In genomic region chr4:70818921-70819320, GRCh38 we compare ENCODE assay signal across 17 cellular contexts. TPM values are rescaled to one million over a fixed set of nuclear protein-coding genes. Genes with fewer than 3 reads are reported as not detected.
DNase-seq lines count a peak whose midpoint lies in the region; ATAC-seq, FAIRE-seq and TF ChIP-seq lines count a peak whose summit lies in the region.
"Had no signal": no experiment of that assay in that cellular context is flagged by ENCODE, and none has a peak within 500 bp of the region (broad histone marks: within the 10 kb centered on the region; RNA-seq: fewer than 3 reads in every experiment).

No MANE protein-coding gene starts in this region.

- peak overlapping the region; percentile 44 for H3K27ac Mint-ChIP-seq in activated CD8-positive, alpha-beta T cell treated with anti-CD3 and anti-CD28 coated beads for 36 hours
- H3K27ac Mint-ChIP-seq in activated CD8-positive, alpha-beta T cell treated with anti-CD3 and anti-CD28 coated beads, Interleukin-2, amount 10 ng/mL, durations not matched to agents 7 days and 5 days: no peak overlapping the region
- H3K27ac Mint-ChIP-seq in CD8-positive, alpha-beta memory T cell: peak overlapping the region in 5 of 8 donors; percentile 8 to 54 (median 18)
- H3K27ac Mint-ChIP-seq in nephron: peak overlapping the region; percentile 0 to 3 (median 1)

- TF ChIP-seq EP300 in K562 (IDR thresholded peaks at IDR 0.05; ENCODE audit: low read length): no peak

- FAIRE-seq in K562 (lab: Jason Lieb, UNC): peak; percentile 35
- FAIRE-seq: RCC 7860 had no signal

- 98% methylated on average over 3 of the region's 3 CpGs for WGBS in K562 (ENCODE audit: insufficient coverage, low coverage, missing lambda C conversion rate)

- TF ChIP-seq RAD21 in K562 (CRISPR knock-in tag; conservative IDR thresholded peaks at IDR 0.05 in 1 of 2, IDR thresholded peaks at IDR 0.05 in 1 of 2): no peak

- H3K4me3 Mint-ChIP-seq in activated CD8-positive, alpha-beta T cell treated with anti-CD3 and anti-CD28 coated beads for 36 hours: no peak overlapping the region
- H3K4me3 Mint-ChIP-seq in activated CD8-positive, alpha-beta T cell treated with anti-CD3 and anti-CD28 coated beads, Interleukin-2, amount 10 ng/mL, durations not matched to agents 7 days and 5 days: no peak overlapping the region
- no peak overlapping the region for H3K4me3 Mint-ChIP-seq in CD8-positive, alpha-beta memory T cell
- no peak overlapping the region for H3K4me3 Mint-ChIP-seq in nephron
- H3K4me3 Mint-ChIP-seq: CD4-positive, alpha-beta memory T cell had no signal

- no peaks in the 10 kb centered on the region for H3K79me2 ChIP-seq in K562 (ENCODE audit: control insufficient read depth, insufficient read depth, low read length)

- no peak overlapping the region for H3K9ac ChIP-seq in K562 (ENCODE audit: insufficient read depth in 1 of 2, low read depth in 2 of 2, low read length in 2 of 2)

- no peak for TF ChIP-seq CTCF in activated CD8-positive, alpha-beta T cell treated with anti-CD3 and anti-CD28 coated beads for 36 hours (IDR thresholded peaks at IDR 0.05)
- no peak for TF ChIP-seq CTCF in K562 (IDR thresholded peaks at IDR 0.05 in 2 of 3, conservative IDR thresholded peaks at IDR 0.05 in 1 of 3; ENCODE audit: insufficient read depth in 2 of 3, low read depth in 1 of 3, low read length in 3 of 3)
- no peak for TF ChIP-seq CTCF in nephron (IDR thresholded peaks at IDR 0.05; ENCODE audit: unreplicated experiment in 3 of 3)

- H3K9me3 Mint-ChIP-seq in activated CD8-positive, alpha-beta T cell treated with anti-CD3 and anti-CD28 coated beads for 36 hours: no peaks in the 10 kb centered on the region
- no peaks in the 10 kb centered on the region for H3K9me3 Mint-ChIP-seq in activated CD8-positive, alpha-beta T cell treated with anti-CD3 and anti-CD28 coated beads, Interleukin-2, amount 10 ng/mL, durations not matched to agents 7 days and 5 days (ENCODE audit: insufficient read depth)
- no peaks in the 10 kb centered on the region for H3K9me3 Mint-ChIP-seq in CD8-positive, alpha-beta memory T cell
- no peaks in the 10 kb centered on the region for H3K9me3 Mint-ChIP-seq in nephron
- H3K9me3 Mint-ChIP-seq: CD4-positive, alpha-beta memory T cell had no signal

- H3K27me3 ChIP-seq in CD8-positive, alpha-beta memory T cell (ENCODE audit: insufficient read depth, low read length, poor library complexity, severe bottlenecking): no peaks in the 10 kb centered on the region
- H3K27me3 ChIP-seq in K562 (ENCODE audit: control insufficient read depth in 2 of 2, insufficient read depth in 2 of 2, low read length in 2 of 2): no peaks in the 10 kb centered on the region

- TF ChIP-seq POLR2A in K562 (conservative IDR thresholded peaks at IDR 0.05): no peak

- DNase-seq in activated CD8-positive, alpha-beta T cell treated with anti-CD3 and anti-CD28 coated beads for 36 hours: no peak
- no peak for DNase-seq in activated CD8-positive, alpha-beta T cell treated with anti-CD3 and anti-CD28 coated beads, Interleukin-2, amount 10 ng/mL, durations not matched to agents 7 days and 5 days
- DNase-seq in CD8-positive, alpha-beta memory T cell: no peak
- DNase-seq in K562 (ENCODE audit: extremely low read depth in 1 of 4, low spot score in 3 of 4) (no peak), AG20443 (ENCODE audit: low spot score) (no peak)
- DNase-seq: 8988T; CD4-positive, alpha-beta memory T cell; DMS 273 treated with DMSO at 0.1 percent for 48 hours; NCI-H1436; NCI-H2029 treated with DMSO at 0.1 percent for 48 hours; NCI-H510A; SHP77 had no signal

- no peak overlapping the region for H3K27ac ChIP-seq in CD8-positive, alpha-beta memory T cell (ENCODE audit: low read depth, low read length)
- H3K27ac ChIP-seq in K562 (ENCODE audit: extremely low read depth, low read depth, low read length): no peak overlapping the region

- POLR2A ChIA-PET in activated CD8-positive, alpha-beta T cell treated with anti-CD3 and anti-CD28 coated beads for 36 hours (lab: Charles Lee): interaction anchor here (0.7 to 2.4 kb wide), 2 partner anchors 8 to 19 kb away, joined by 3 to 14 read pairs; no protein-coding TSS in a partner anchor
- POLR2A ChIA-PET in activated CD8-positive, alpha-beta T cell treated with anti-CD3 and anti-CD28 coated beads, Interleukin-2, amount 10 ng/mL, durations not matched to agents 7 days and 5 days (lab: Charles Lee): no interaction called here
- POLR2A ChIA-PET in CD8-positive, alpha-beta memory T cell (lab: Charles Lee): no interaction called here
- POLR2A ChIA-PET in K562 (lab: Yijun Ruan, JAX): interaction anchor here (2.7 kb wide), 1 partner anchor 10 kb away, joined by 7 read pairs; no protein-coding TSS in a partner anchor

- no peak overlapping the region for H2AFZ ChIP-seq in K562 (ENCODE audit: low read depth, low read length)

- H3K36me3 ChIP-seq in CD8-positive, alpha-beta memory T cell (ENCODE audit: insufficient read depth, low read length): peaks cover 15% of the 10 kb centered on the region
- peaks cover 49% of the 10 kb centered on the region for H3K36me3 ChIP-seq in K562 (ENCODE audit: control insufficient read depth, insufficient read depth, low read length)

- no peaks in the 10 kb centered on the region for H3K9me1 ChIP-seq in K562 (ENCODE audit: control insufficient read depth, insufficient read depth, low read length)

- peaks cover 42% of the 10 kb centered on the region for H3K36me3 Mint-ChIP-seq in activated CD8-positive, alpha-beta T cell treated with anti-CD3 and anti-CD28 coated beads for 36 hours (ENCODE audit: low read depth)
- H3K36me3 Mint-ChIP-seq in activated CD8-positive, alpha-beta T cell treated with anti-CD3 and anti-CD28 coated beads, Interleukin-2, amount 10 ng/mL, durations not matched to agents 7 days and 5 days (ENCODE audit: low read depth): peaks cover 48% of the 10 kb centered on the region
- H3K36me3 Mint-ChIP-seq in CD8-positive, alpha-beta memory T cell: peaks cover 0 to 55% (median 10%) of the 10 kb centered on the region in 3 donors
- H3K36me3 Mint-ChIP-seq in nephron (ENCODE audit: low read depth): peaks cover 56% of the 10 kb centered on the region

- intact Hi-C loops in activated CD8-positive, alpha-beta T cell treated with anti-CD3 and anti-CD28 coated beads for 36 hours (cut with micrococcal nuclease): no loop called here
- intact Hi-C loops in K562 (cut with micrococcal nuclease): loop anchor here (5.0 kb wide), 1 partner anchor 112 kb away; no protein-coding TSS in a partner anchor

- CTCF ChIA-PET in activated CD8-positive, alpha-beta T cell treated with anti-CD3 and anti-CD28 coated beads for 36 hours (lab: Charles Lee): interaction anchor here (0.8 to 1.3 kb wide), 3 partner anchors 8 to 217 kb away, joined by 3 to 4 read pairs (median 3); no protein-coding TSS in a partner anchor
- CTCF ChIA-PET in activated CD8-positive, alpha-beta T cell treated with anti-CD3 and anti-CD28 coated beads, Interleukin-2, amount 10 ng/mL, durations not matched to agents 7 days and 5 days (lab: Charles Lee): interaction anchor here (1.1 to 1.7 kb wide), 2 partner anchors 16 to 167 kb away, joined by 3 to 4 read pairs; no protein-coding TSS in a partner anchor
- CTCF ChIA-PET in CD8-positive, alpha-beta memory T cell (lab: Charles Lee): no interaction called here
- CTCF ChIA-PET in K562 (lab: Yijun Ruan, JAX; ENCODE audit: low intra/inter-chr PET ratio): interaction anchor here (0.6 kb wide), 1 partner anchor 166 kb away, joined by 4 read pairs; no protein-coding TSS in a partner anchor

- no peaks in the 10 kb centered on the region for H3K4me1 ChIP-seq in CD8-positive, alpha-beta memory T cell (ENCODE audit: insufficient read depth, low read length)
- no peaks in the 10 kb centered on the region for H3K4me1 ChIP-seq in K562 (replicated peaks in 1 of 2; ENCODE audit: control insufficient read depth in 2 of 2, insufficient read depth in 2 of 2, low read length in 2 of 2)

- no peak overlapping the region for H3K4me3 ChIP-seq in CD8-positive, alpha-beta memory T cell (ENCODE audit: low read length)
- no peak overlapping the region for H3K4me3 ChIP-seq in K562

- BruUV-seq in K562 (replicated peaks; lab: Mats Ljungman, UMichigan): no TSS peak

- no peak for ATAC-seq in activated CD8-positive, alpha-beta T cell treated with anti-CD3 and anti-CD28 coated beads for 36 hours
- no peak for ATAC-seq in activated CD8-positive, alpha-beta T cell treated with anti-CD3 and anti-CD28 coated beads, Interleukin-2, amount 10 ng/mL, durations not matched to agents 7 days and 5 days
- ATAC-seq in K562 (no peak), GM19023 (IDR thresholded peaks at IDR 0.05; ENCODE audit: unreplicated experiment) (no peak), GM21390 (IDR thresholded peaks at IDR 0.05; ENCODE audit: unreplicated experiment) (no peak)
- ATAC-seq: HCT116 had no signal

- H3K27me3 Mint-ChIP-seq in activated CD8-positive, alpha-beta T cell treated with anti-CD3 and anti-CD28 coated beads for 36 hours: no peaks in the 10 kb centered on the region
- no peaks in the 10 kb centered on the region for H3K27me3 Mint-ChIP-seq in activated CD8-positive, alpha-beta T cell treated with anti-CD3 and anti-CD28 coated beads, Interleukin-2, amount 10 ng/mL, durations not matched to agents 7 days and 5 days (ENCODE audit: low read depth)
- no peaks in the 10 kb centered on the region for H3K27me3 Mint-ChIP-seq in CD8-positive, alpha-beta memory T cell
- no peaks in the 10 kb centered on the region for H3K27me3 Mint-ChIP-seq in nephron (ENCODE audit: low read depth)
- H3K27me3 Mint-ChIP-seq: CD4-positive, alpha-beta memory T cell had no signal

- no peaks in the 10 kb centered on the region for H4K20me1 ChIP-seq in K562 (replicated peaks; ENCODE audit: control insufficient read depth, insufficient read depth, low read length)

- no peaks in the 10 kb centered on the region for H3K9me3 ChIP-seq in CD8-positive, alpha-beta memory T cell (ENCODE audit: low read length)
- no peaks in the 10 kb centered on the region for H3K9me3 ChIP-seq in K562 (replicated peaks; ENCODE audit: control insufficient read depth, insufficient read depth, low read depth, low read length)

- peaks cover 17% of the 10 kb centered on the region for H3K4me1 Mint-ChIP-seq in activated CD8-positive, alpha-beta T cell treated with anti-CD3 and anti-CD28 coated beads for 36 hours (ENCODE audit: low read depth)
- H3K4me1 Mint-ChIP-seq in activated CD8-positive, alpha-beta T cell treated with anti-CD3 and anti-CD28 coated beads, Interleukin-2, amount 10 ng/mL, durations not matched to agents 7 days and 5 days (ENCODE audit: low read depth): peaks cover 18% of the 10 kb centered on the region
- H3K4me1 Mint-ChIP-seq in CD8-positive, alpha-beta memory T cell: peaks cover 10 to 19% (median 13%) of the 10 kb centered on the region in 3 donors
- no peaks in the 10 kb centered on the region for H3K4me1 Mint-ChIP-seq in nephron

- in situ Hi-C loops in K562 (cut with MboI): no loop called here

- H3K4me2 ChIP-seq in K562 (ENCODE audit: insufficient read depth, low read length): no peak overlapping the region

RNA-seq across cellular contexts. Expression of gene GRSF1, which starts 20.8 kb away (rescaled TPM):
- total RNA-seq in activated CD8-positive, alpha-beta T cell treated with anti-CD3 and anti-CD28 coated beads for 36 hours: 100 to 1,000 TPM; 111 to 117 TPM
- total RNA-seq in activated CD8-positive, alpha-beta T cell treated with anti-CD3 and anti-CD28 coated beads, Interleukin-2, amount 10 ng/mL, durations not matched to agents 7 days and 5 days: 10 to 100 TPM; 67.9 to 69.2 TPM
- 100 to 1,000 TPM; 112 to 125 TPM for total RNA-seq in CD8-positive, alpha-beta memory T cell
- polyA plus RNA-seq in CD8-positive, alpha-beta memory T cell: 99.7 TPM
- total RNA-seq in K562 (2011; cell fraction: chromatin; rRNA removed; ENCODE audit: low replicate concordance): 31.8 and 59.1 TPM in 2 replicates
- total RNA-seq in K562 (2011; cell fraction: nucleolus; rRNA removed): 19.3 and 21.4 TPM in 2 replicates
- total RNA-seq in K562 (2011; cell fraction: nucleoplasm; rRNA removed): 34.1 and 46.1 TPM in 2 replicates
- 54.0 and 57.8 TPM in 2 replicates for total RNA-seq in K562 (2014; rRNA removed)
- total RNA-seq in K562 (2014; rRNA removed; fragmentation: Illumina TruSeq; extraction: Trizol): 105 and 116 TPM in 2 replicates
- 75.1 and 76.0 TPM in 2 replicates for total RNA-seq in K562 (2015; rRNA removed; fragmentation: Illumina TruSeq; extraction: Trizol)
- 83.5 and 84.9 TPM in 2 replicates for total RNA-seq in K562 (2021)
- 74.4 and 98.8 TPM in 2 replicates for polyA plus RNA-seq in K562 (2011; rRNA removed)
- polyA plus RNA-seq in K562 (2011; cell fraction: cytosol; rRNA removed): 24.6 and 38.1 TPM in 2 replicates
- polyA plus RNA-seq in K562 (2011; cell fraction: nucleus; rRNA removed): 27.4 and 34.1 TPM in 2 replicates
- polyA plus RNA-seq in K562 (2012): 52.6 and 68.4 TPM in 2 replicates
- polyA plus RNA-seq in K562 (2014; fragmentation: Illumina TruSeq; extraction: Trizol): 75.0 and 87.5 TPM in 2 replicates
- 10 to 100 TPM; 33.0 to 36.8 TPM for polyA plus RNA-seq in K562 (2014; fragmentation: Nextera tagmentation; extraction: Ambion mirVana)
- 60.9 and 69.5 TPM in 2 replicates for polyA plus RNA-seq in K562 (2014; rRNA removed)
- polyA minus RNA-seq in K562 (2011; rRNA and poly(A)+ RNA removed): 119 and 121 TPM in 2 replicates
- 33.0 and 47.5 TPM in 2 replicates for polyA minus RNA-seq in K562 (2011; cell fraction: cytosol; rRNA and poly(A)+ RNA removed)
- polyA minus RNA-seq in K562 (2011; cell fraction: nucleus; rRNA and poly(A)+ RNA removed): 15.5 and 22.8 TPM in 2 replicates

Comparison
In these comparisons a context has a peak if more than half of its experiments do, and no peak if none do; other contexts are left out.
1. POLR2A ChIA-PET loops: an anchor here in activated CD8-positive, alpha-beta T cell treated with anti-CD3 and anti-CD28 coated beads for 36 hours (0.7 to 2.4 kb wide) and K562 (2.7 kb wide); none called in activated CD8-positive, alpha-beta T cell treated with anti-CD3 and anti-CD28 coated beads, Interleukin-2, amount 10 ng/mL, durations not matched to agents 7 days and 5 days and CD8-positive, alpha-beta memory T cell.